ENCODE assay signal across 1 cellular context in genomic region chr10:133518517-133518916, GRCh38.
TF ChIP-seq lines count a peak whose summit lies in the region.
"Not testable (repeated sequence)": the region's sequence is repeated elsewhere in the genome, so short reads cannot be mapped to it uniquely, and the experiment has no call there.

No MANE protein-coding gene starts in this region.

TF ChIP-seq in HepG2, 621 proteins besides CTCF, POLR2A, EP300 and RAD21:
- TF ChIP-seq ARID5B (CRISPR knock-in tag; IDR thresholded peaks at IDR 0.05) (peak; percentile 51; the same call in 1 of the 2 replicates), HNF4A (CRISPR knock-in tag; IDR thresholded peaks at IDR 0.05) (0 out of 2 replicates have a peak, but pooled peaks have one; percentile 13), SOX6 (CRISPR knock-in tag; IDR thresholded peaks at IDR 0.05) (peak; percentile 74), SOX13 (CRISPR knock-in tag; conservative IDR thresholded peaks at IDR 0.05 in 1 of 2, IDR thresholded peaks at IDR 0.05 in 1 of 2) (peak in 1 of 2 experiments; percentile 61; a peak in 2 of 4 replicates), FOXA3 (CRISPR knock-in tag; IDR thresholded peaks at IDR 0.05) (peak; percentile 37; the same call in 1 of the 2 replicates), NR2F6 (IDR thresholded peaks at IDR 0.05) (0 out of 2 replicates have a peak, but pooled peaks have one; percentile 14), PAXIP1 (CRISPR knock-in tag; conservative IDR thresholded peaks at IDR 0.05) (peak; percentile 60; the same call in 1 of the 2 replicates), SOX5 (CRISPR knock-in tag; IDR thresholded peaks at IDR 0.05; ENCODE audit: borderline replicate concordance) (peak; percentile 48; the same call in 1 of the 2 replicates)
- not testable (repeated sequence) for TF ChIP-seq SOX6 (IDR thresholded peaks at IDR 0.05); SOX13 (IDR thresholded peaks at IDR 0.05); NR2F6 (CRISPR knock-in tag; IDR thresholded peaks at IDR 0.05)
